ENCODE assay signal across 18 cellular contexts in genomic region chr20:24868396-24868927, GRCh38.
"Had no signal": no experiment of that assay in that cellular context is flagged by ENCODE, and none has a peak within 500 bp of the region (broad histone marks: within the 10 kb centered on the region; RNA-seq: fewer than 3 reads in every experiment).

No MANE protein-coding gene starts in this region.

- ATAC-seq: foreskin keratinocyte; left colon; left ventricle myocardium superior; psoas muscle; right lobe of liver; stimulated activated effector memory CD8-positive, alpha-beta T cell treated with anti-CD3 and anti-CD28 coated beads, Interleukin-12 subunit alpha, Interleukin-12 subunit beta, amount 100 ng/mL, for 72 hours had no signal

- H3K27me3 ChIP-seq: foreskin keratinocyte, right lobe of liver, tibial nerve had no signal

- H3K27ac ChIP-seq: foreskin keratinocyte, psoas muscle, right lobe of liver, tibial nerve had no signal

- H3K36me3 ChIP-seq: right lobe of liver, tibial nerve had no signal

- H3K4me3 ChIP-seq: lung, psoas muscle, right lobe of liver, tibial nerve had no signal

- H3K4me1 Mint-ChIP-seq: stimulated activated effector memory CD8-positive, alpha-beta T cell treated with anti-CD3 and anti-CD28 coated beads, Interleukin-12 subunit alpha, Interleukin-12 subunit beta, amount 100 ng/mL, for 72 hours had no signal

- H3K27me3 Mint-ChIP-seq: stimulated activated naive CD8-positive, alpha-beta T cell treated with anti-CD3 and anti-CD28 coated beads, Interleukin-15, Interleukin-2, amounts not matched to agents 100 ng/mL and 50 ng/mL, for 24 hours had no signal

- H3K4me3 Mint-ChIP-seq: dendritic cell treated with granulocyte-macrophage colony-stimulating factor and Interleukin-4, amounts not matched to agents 40 ng/mL and 50 ng/mL, for 4 days; nephron; stimulated activated effector memory CD8-positive, alpha-beta T cell treated with anti-CD3 and anti-CD28 coated beads, Interleukin-12 subunit alpha, Interleukin-12 subunit beta, amount 100 ng/mL, for 72 hours; stimulated activated naive CD8-positive, alpha-beta T cell treated with anti-CD3 and anti-CD28 coated beads, Interleukin-15, Interleukin-2, amounts not matched to agents 100 ng/mL and 50 ng/mL, for 24 hours had no signal

- H3K4me1 ChIP-seq: foreskin keratinocyte, psoas muscle, right lobe of liver, tibial nerve had no signal

- H3K9me3 ChIP-seq: psoas muscle, right lobe of liver had no signal

- H3K36me3 Mint-ChIP-seq: stimulated activated effector memory CD8-positive, alpha-beta T cell treated with anti-CD3 and anti-CD28 coated beads, Interleukin-12 subunit alpha, Interleukin-12 subunit beta, amount 100 ng/mL, for 72 hours had no signal

- H3K27ac Mint-ChIP-seq: dendritic cell treated with granulocyte-macrophage colony-stimulating factor and Interleukin-4, amounts not matched to agents 40 ng/mL and 50 ng/mL, for 4 days; nephron; stimulated activated effector memory CD8-positive, alpha-beta T cell treated with anti-CD3 and anti-CD28 coated beads, Interleukin-12 subunit alpha, Interleukin-12 subunit beta, amount 100 ng/mL, for 72 hours; stimulated activated naive CD8-positive, alpha-beta T cell treated with anti-CD3 and anti-CD28 coated beads, Interleukin-15, Interleukin-2, amounts not matched to agents 100 ng/mL and 50 ng/mL, for 24 hours had no signal

- DNase-seq: foreskin keratinocyte; head of caudate nucleus; hippocampal formation; left colon; left ventricle myocardium superior; mesenchymal stem cell; midbrain; psoas muscle; retina; right lobe of liver; stimulated activated CD4-positive, alpha-beta T cell treated with anti-CD3 and anti-CD28 coated beads, Interleukin-4, amount 100 ng/mL, for 1 hour; stimulated activated CD8-positive, alpha-beta memory T cell treated with anti-CD3 and anti-CD28 coated beads, Interleukin-4, amount 100 ng/mL, for 48 hours had no signal
